8 cellular contexts compared by ENCODE assay signal in genomic region chr18:62505669-62506494, GRCh38. TPM values are rescaled to one million over a fixed set of nuclear protein-coding genes. Genes with fewer than 3 reads are reported as not detected.
DNase-seq lines count a peak whose midpoint lies in the region; ATAC-seq lines count a peak whose summit lies in the region.

No MANE protein-coding gene starts in this region.

- H3K36me3 ChIP-seq in KOPT-K1 (ENCODE audit: insufficient read depth, low read length), result no peaks in the 10 kb centered on the region

- no peaks in the 10 kb centered on the region for H3K27me3 ChIP-seq in right cardiac atrium (ENCODE audit: control insufficient read depth, insufficient read depth)

- intact Hi-C loops in right cardiac atrium (cut with DNase I), result no loop called here

- no peaks in the 10 kb centered on the region for H3K27me3 Mint-ChIP-seq in activated T-cell treated with anti-CD3 and anti-CD28 coated beads, Interleukin-2, amount 50 U/mL, for 24 hours

- H3K4me3 ChIP-seq in right cardiac atrium (ENCODE audit: low read length), result peak overlapping the region; percentile 56

- peaks cover 25% of the 10 kb centered on the region for H3K4me1 Mint-ChIP-seq in activated T-cell treated with anti-CD3 and anti-CD28 coated beads, Interleukin-2, amount 50 U/mL, for 24 hours (ENCODE audit: low read depth)

- peak overlapping the region; percentile 64 for H3K4me3 Mint-ChIP-seq in activated T-cell treated with anti-CD3 and anti-CD28 coated beads, Interleukin-2, amount 50 U/mL, for 24 hours

- WGBS in right cardiac atrium, result 66% methylated on average over 8 of the region's 8 CpGs

- DNase-seq in GDM1 (lab: John Stamatoyannopoulos, UW) (peak; percentile 10), right cardiac atrium (peak in 1 of 3 donors; percentile 32), iPS-NIHi7 (ENCODE audit: extremely low spot score) (no peak), NCI-H1436 (lab: John Stamatoyannopoulos, UW) (no peak)
- peak; percentile 71 for DNase-seq in activated T-cell treated with anti-CD3 and anti-CD28 coated beads, Interleukin-2, amount 50 U/mL, for 24 hours
- DNase-seq in stimulated activated CD8-positive, alpha-beta memory T cell treated with anti-CD3 and anti-CD28 coated beads, Interleukin-12 subunit alpha, Interleukin-12 subunit beta, amount 100 ng/mL, for 4 hours (ENCODE audit: low read depth), result peak; percentile 4

- peak overlapping the region; percentile 69 for H3K27ac ChIP-seq in KOPT-K1 (ENCODE audit: low read depth, low read length, poor library complexity, severe bottlenecking)
- H3K27ac ChIP-seq in right cardiac atrium (ENCODE audit: low read length), result peak overlapping the region; percentile 14

- H3K4me1 ChIP-seq in right cardiac atrium (ENCODE audit: control insufficient read depth, insufficient read depth, low read length), result no peaks in the 10 kb centered on the region

- no peaks in the 10 kb centered on the region for H3K36me3 Mint-ChIP-seq in activated T-cell treated with anti-CD3 and anti-CD28 coated beads, Interleukin-2, amount 50 U/mL, for 24 hours (ENCODE audit: low read depth)

- peaks cover 3% of the 10 kb centered on the region for H3K9me3 Mint-ChIP-seq in activated T-cell treated with anti-CD3 and anti-CD28 coated beads, Interleukin-2, amount 50 U/mL, for 24 hours

- peak overlapping the region; percentile 98 for H3K27ac Mint-ChIP-seq in activated T-cell treated with anti-CD3 and anti-CD28 coated beads, Interleukin-2, amount 50 U/mL, for 24 hours

- no peaks in the 10 kb centered on the region for H3K9me3 ChIP-seq in KOPT-K1 (ENCODE audit: insufficient read depth, low read length, poor library complexity, severe bottlenecking)
- no peaks in the 10 kb centered on the region for H3K9me3 ChIP-seq in right cardiac atrium (ENCODE audit: control insufficient read depth, low read length)

- ATAC-seq in GM21529 (IDR thresholded peaks at IDR 0.05; ENCODE audit: unreplicated experiment) (peak; percentile 89), right cardiac atrium (peak; percentile 43 to 56)

RNA-seq across cellular contexts. Expression of gene ZCCHC2, which starts 16.9 kb away (rescaled TPM):
- 10 to 100 TPM; 14.0 to 21.7 (median 18.4) TPM for total RNA-seq in right cardiac atrium
- polyA plus RNA-seq in right cardiac atrium, result 5.4 TPM

Comparison
In these comparisons a context has a peak if more than half of its experiments do, and no peak if none do; other contexts are left out.
1. DNase-seq: peak in GDM1 (single experiment), activated T-cell treated with anti-CD3 and anti-CD28 coated beads, Interleukin-2, amount 50 U/mL, for 24 hours (single experiment) and stimulated activated CD8-positive, alpha-beta memory T cell treated with anti-CD3 and anti-CD28 coated beads, Interleukin-12 subunit alpha, Interleukin-12 subunit beta, amount 100 ng/mL, for 4 hours (single experiment); none in iPS-NIHi7 (single experiment) and NCI-H1436 (single experiment).